30 cellular contexts compared by ENCODE assay signal in the genomic region with DNA sequence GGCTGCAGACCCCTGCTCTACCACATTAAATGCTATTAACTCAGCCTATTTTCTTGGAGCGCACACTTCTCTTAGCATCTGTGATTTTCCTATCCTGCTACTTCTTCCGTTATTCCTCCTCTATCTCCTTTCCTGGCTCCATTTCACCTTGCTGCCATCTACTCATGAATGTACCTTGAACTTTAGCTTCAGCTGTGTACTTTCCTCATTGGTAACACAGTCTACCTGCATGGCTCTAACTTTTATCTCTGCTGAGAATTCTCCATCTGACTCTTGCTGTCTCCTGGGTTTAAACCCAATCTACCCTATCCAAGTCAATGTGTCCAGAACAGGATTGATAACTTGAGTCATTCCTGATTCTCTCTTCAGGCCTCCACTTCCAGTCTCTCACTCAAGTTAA.
"Had no signal": no experiment of that assay in that cellular context is flagged by ENCODE, and none has a peak within 500 bp of the region (broad histone marks: within the 10 kb centered on the region; RNA-seq: fewer than 3 reads in every experiment).

No MANE protein-coding gene starts in this region.

- H3K9me3 ChIP-seq: adrenal gland, body of pancreas, esophagus squamous epithelium, gastroesophageal sphincter had no signal

- H3K4me1 ChIP-seq: adrenal gland, esophagus squamous epithelium, gastroesophageal sphincter had no signal

- FAIRE-seq: endometrium, endothelial cell of umbilical vein had no signal

- H3K27ac ChIP-seq: adrenal gland, body of pancreas, epithelial cell of prostate, esophagus squamous epithelium, gastroesophageal sphincter had no signal

- DNase-seq: activated CD4-positive, alpha-beta memory T cell treated with anti-CD3 and anti-CD28 coated beads for 36 hours; activated CD4-positive, alpha-beta T cell treated with anti-CD3 and anti-CD28 coated beads for 36 hours; activated CD4-positive, alpha-beta T cell treated with anti-CD3 and anti-CD28 coated beads, Interleukin-2, amount 10 ng/mL, durations not matched to agents 24 days and 14 days; activated CD4-positive, CD25-positive, alpha-beta regulatory T cell; activated CD4-positive, CD25-positive, alpha-beta regulatory T cell treated with anti-CD3 and anti-CD28 coated beads, Interleukin-2, amount 50 U/mL, for 72 hours; activated CD8-positive, alpha-beta memory T cell treated with anti-CD3 and anti-CD28 coated beads, Interleukin-2, amount 10 ng/mL, durations not matched to agents 7 days and 5 days; activated CD8-positive, alpha-beta memory T cell treated with anti-CD3 and anti-CD28 coated beads, Interleukin-2, amount 50 U/mL, for 4 hours; activated CD8-positive, alpha-beta T cell treated with anti-CD3 and anti-CD28 coated beads, Interleukin-2, amount 10 ng/mL, durations not matched to agents 7 days and 5 days; activated effector memory CD4-positive, alpha-beta T cell treated with anti-CD3 and anti-CD28 coated beads, Interleukin-2, amount 50 U/mL, for 16 hours; activated naive CD4-positive, alpha-beta T cell treated with anti-CD3 and anti-CD28 coated beads for 36 hours; activated naive CD8-positive, alpha-beta T cell treated with anti-CD3 and anti-CD28 coated beads for 36 hours; activated naive CD8-positive, alpha-beta T cell treated with anti-CD3 and anti-CD28 coated beads, Interleukin-2, amount 50 U/mL, for 24 hours; activated T-cell treated with anti-CD3 and anti-CD28 coated beads, Interleukin-2, amount 50 U/mL, for 1 hour; activated T-cell treated with anti-CD3 and anti-CD28 coated beads, Interleukin-2, amount 50 U/mL, for 48 hours; adrenal gland; amygdala; aorta; caudate nucleus; cortex of kidney; dermis blood vessel endothelial cell; effector CD4-positive, alpha-beta T cell; effector memory CD8-positive, alpha-beta T cell; esophagus squamous epithelium; foreskin melanocyte; T-helper 2 cell had no signal

- H3K36me3 ChIP-seq: adrenal gland, esophagus squamous epithelium, gastroesophageal sphincter had no signal

- H3K27me3 ChIP-seq: adrenal gland, body of pancreas, esophagus squamous epithelium, gastroesophageal sphincter had no signal

- ATAC-seq: activated CD4-positive, alpha-beta T cell treated with anti-CD3 and anti-CD28 coated beads for 36 hours; activated CD8-positive, alpha-beta memory T cell treated with anti-CD3 and anti-CD28 coated beads, Interleukin-2, amount 10 ng/mL, durations not matched to agents 7 days and 5 days; activated CD8-positive, alpha-beta T cell treated with anti-CD3 and anti-CD28 coated beads, Interleukin-2, amount 10 ng/mL, durations not matched to agents 7 days and 5 days; activated naive CD8-positive, alpha-beta T cell treated with anti-CD3 and anti-CD28 coated beads, Interleukin-2, amount 50 U/mL, for 24 hours; body of pancreas; effector memory CD8-positive, alpha-beta T cell; gastroesophageal sphincter had no signal

- H3K4me3 ChIP-seq: adrenal gland, body of pancreas, esophagus squamous epithelium, gastroesophageal sphincter had no signal
